ENCODE assay signal across 1 cellular context in genomic region chr5:179504600-179505396, GRCh38.
TF ChIP-seq lines count a peak whose summit lies in the region.

No MANE protein-coding gene starts in this region.

TF ChIP-seq in HepG2, 621 proteins besides CTCF, POLR2A, EP300 and RAD21 (continued from another document and continues in another):
- TF ChIP-seq ARID4A (CRISPR knock-in tag; IDR thresholded peaks at IDR 0.05; ENCODE audit: borderline replicate concordance) (peak; percentile 61; the same call in 1 of the 2 replicates), ARNT2 (CRISPR knock-in tag; IDR thresholded peaks at IDR 0.05; ENCODE audit: low read depth) (no peak), ZFY (CRISPR knock-in tag; IDR thresholded peaks at IDR 0.05) (no peak; the same call in none of the 2 replicates), SOX5 (CRISPR knock-in tag; IDR thresholded peaks at IDR 0.05; ENCODE audit: borderline replicate concordance) (peak; percentile 79; the same call in 1 of the 2 replicates), ZNF251 (CRISPR knock-in tag; IDR thresholded peaks at IDR 0.05) (no peak), ZSCAN29 (CRISPR knock-in tag; conservative IDR thresholded peaks at IDR 0.05) (no peak), ZNF629 (CRISPR knock-in tag; conservative IDR thresholded peaks at IDR 0.05) (peak; percentile 7; the same call in 1 of the 2 replicates), MXI1 (IDR thresholded peaks at IDR 0.05; ENCODE audit: borderline replicate concordance, low read depth, low read length) (0 out of 3 replicates have a peak, but pooled peaks have one; percentile 36), ZSCAN9 (CRISPR knock-in tag; IDR thresholded peaks at IDR 0.05; ENCODE audit: borderline replicate concordance) (no peak; the same call in 1 of the 2 replicates), MEIS1 (CRISPR knock-in tag; IDR thresholded peaks at IDR 0.05; ENCODE audit: borderline replicate concordance) (no peak), TERF1 (CRISPR knock-in tag; IDR thresholded peaks at IDR 0.05) (no peak), ASH2L (IDR thresholded peaks at IDR 0.05; ENCODE audit: insufficient read length, low read depth, low read length) (peak; percentile 78), FOSL2 (CRISPR knock-in tag; IDR thresholded peaks at IDR 0.05) (peak; percentile 16; the same call in 1 of the 2 replicates), DNMT3B (CRISPR knock-in tag; conservative IDR thresholded peaks at IDR 0.05) (no peak), ZKSCAN8 (CRISPR knock-in tag; IDR thresholded peaks at IDR 0.05; ENCODE audit: borderline replicate concordance) (0 out of 2 replicates have a peak, but pooled peaks have one; percentile 25), KDM5A (IDR thresholded peaks at IDR 0.05; ENCODE audit: borderline replicate concordance, low read length) (no peak; the same call in 1 of the 2 replicates), NONO (IDR thresholded peaks at IDR 0.05) (no peak), NONO (CRISPR knock-in tag; conservative IDR thresholded peaks at IDR 0.05) (peak; percentile 21; the same call in 1 of the 2 replicates), GPN1 (CRISPR knock-in tag; IDR thresholded peaks at IDR 0.05; ENCODE audit: borderline replicate concordance) (no peak), KLF12 (CRISPR knock-in tag; IDR thresholded peaks at IDR 0.05; ENCODE audit: borderline replicate concordance) (no peak; the same call in 1 of the 2 replicates), MXD1 (CRISPR knock-in tag; IDR thresholded peaks at IDR 0.05) (no peak), ZFP36L2 (CRISPR knock-in tag; IDR thresholded peaks at IDR 0.05) (no peak), ZNF292 (CRISPR knock-in tag; IDR thresholded peaks at IDR 0.05; ENCODE audit: borderline replicate concordance, low read depth) (no peak; the same call in 1 of the 2 replicates), ZNF260 (CRISPR knock-in tag; IDR thresholded peaks at IDR 0.05; ENCODE audit: borderline replicate concordance, low read depth) (no peak), MLX (CRISPR knock-in tag; IDR thresholded peaks at IDR 0.05) (peak; percentile 38; the same call in 1 of the 2 replicates), EZH2 (conservative IDR thresholded peaks at IDR 0.05; ENCODE audit: low read depth, low read length) (no peak), PPARG (CRISPR knock-in tag; conservative IDR thresholded peaks at IDR 0.05) (0 out of 2 replicates have a peak, but pooled peaks have one; percentile 8), HMG20A (CRISPR knock-in tag; IDR thresholded peaks at IDR 0.05; ENCODE audit: borderline replicate concordance) (peak; percentile 27; the same call in 1 of the 2 replicates)
- TF ChIP-seq, protein P1, sequence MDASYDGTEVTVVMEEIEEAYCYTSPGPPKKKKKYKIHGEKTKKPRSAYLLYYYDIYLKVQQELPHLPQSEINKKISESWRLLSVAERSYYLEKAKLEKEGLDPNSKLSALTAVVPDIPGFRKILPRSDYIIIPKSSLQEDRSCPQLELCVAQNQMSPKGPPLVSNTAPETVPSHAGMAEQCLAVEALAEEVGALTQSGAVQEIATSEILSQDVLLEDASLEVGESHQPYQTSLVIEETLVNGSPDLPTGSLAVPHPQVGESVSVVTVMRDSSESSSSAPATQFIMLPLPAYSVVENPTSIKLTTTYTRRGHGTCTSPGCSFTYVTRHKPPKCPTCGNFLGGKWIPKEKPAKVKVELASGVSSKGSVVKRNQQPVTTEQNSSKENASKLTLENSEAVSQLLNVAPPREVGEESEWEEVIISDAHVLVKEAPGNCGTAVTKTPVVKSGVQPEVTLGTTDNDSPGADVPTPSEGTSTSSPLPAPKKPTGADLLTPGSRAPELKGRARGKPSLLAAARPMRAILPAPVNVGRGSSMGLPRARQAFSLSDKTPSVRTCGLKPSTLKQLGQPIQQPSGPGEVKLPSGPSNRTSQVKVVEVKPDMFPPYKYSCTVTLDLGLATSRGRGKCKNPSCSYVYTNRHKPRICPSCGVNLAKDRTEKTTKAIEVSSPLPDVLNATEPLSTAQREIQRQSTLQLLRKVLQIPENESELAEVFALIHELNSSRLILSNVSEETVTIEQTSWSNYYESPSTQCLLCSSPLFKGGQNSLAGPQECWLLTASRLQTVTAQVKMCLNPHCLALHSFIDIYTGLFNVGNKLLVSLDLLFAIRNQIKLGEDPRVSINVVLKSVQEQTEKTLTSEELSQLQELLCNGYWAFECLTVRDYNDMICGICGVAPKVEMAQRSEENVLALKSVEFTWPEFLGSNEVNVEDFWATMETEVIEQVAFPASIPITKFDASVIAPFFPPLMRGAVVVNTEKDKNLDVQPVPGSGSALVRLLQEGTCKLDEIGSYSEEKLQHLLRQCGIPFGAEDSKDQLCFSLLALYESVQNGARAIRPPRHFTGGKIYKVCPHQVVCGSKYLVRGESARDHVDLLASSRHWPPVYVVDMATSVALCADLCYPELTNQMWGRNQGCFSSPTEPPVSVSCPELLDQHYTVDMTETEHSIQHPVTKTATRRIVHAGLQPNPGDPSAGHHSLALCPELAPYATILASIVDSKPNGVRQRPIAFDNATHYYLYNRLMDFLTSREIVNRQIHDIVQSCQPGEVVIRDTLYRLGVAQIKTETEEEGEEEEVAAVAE (CRISPR knock-in tag; IDR thresholded peaks at IDR 0.05; ENCODE audit: borderline replicate concordance), result no peak
- TF ChIP-seq, protein P2, sequence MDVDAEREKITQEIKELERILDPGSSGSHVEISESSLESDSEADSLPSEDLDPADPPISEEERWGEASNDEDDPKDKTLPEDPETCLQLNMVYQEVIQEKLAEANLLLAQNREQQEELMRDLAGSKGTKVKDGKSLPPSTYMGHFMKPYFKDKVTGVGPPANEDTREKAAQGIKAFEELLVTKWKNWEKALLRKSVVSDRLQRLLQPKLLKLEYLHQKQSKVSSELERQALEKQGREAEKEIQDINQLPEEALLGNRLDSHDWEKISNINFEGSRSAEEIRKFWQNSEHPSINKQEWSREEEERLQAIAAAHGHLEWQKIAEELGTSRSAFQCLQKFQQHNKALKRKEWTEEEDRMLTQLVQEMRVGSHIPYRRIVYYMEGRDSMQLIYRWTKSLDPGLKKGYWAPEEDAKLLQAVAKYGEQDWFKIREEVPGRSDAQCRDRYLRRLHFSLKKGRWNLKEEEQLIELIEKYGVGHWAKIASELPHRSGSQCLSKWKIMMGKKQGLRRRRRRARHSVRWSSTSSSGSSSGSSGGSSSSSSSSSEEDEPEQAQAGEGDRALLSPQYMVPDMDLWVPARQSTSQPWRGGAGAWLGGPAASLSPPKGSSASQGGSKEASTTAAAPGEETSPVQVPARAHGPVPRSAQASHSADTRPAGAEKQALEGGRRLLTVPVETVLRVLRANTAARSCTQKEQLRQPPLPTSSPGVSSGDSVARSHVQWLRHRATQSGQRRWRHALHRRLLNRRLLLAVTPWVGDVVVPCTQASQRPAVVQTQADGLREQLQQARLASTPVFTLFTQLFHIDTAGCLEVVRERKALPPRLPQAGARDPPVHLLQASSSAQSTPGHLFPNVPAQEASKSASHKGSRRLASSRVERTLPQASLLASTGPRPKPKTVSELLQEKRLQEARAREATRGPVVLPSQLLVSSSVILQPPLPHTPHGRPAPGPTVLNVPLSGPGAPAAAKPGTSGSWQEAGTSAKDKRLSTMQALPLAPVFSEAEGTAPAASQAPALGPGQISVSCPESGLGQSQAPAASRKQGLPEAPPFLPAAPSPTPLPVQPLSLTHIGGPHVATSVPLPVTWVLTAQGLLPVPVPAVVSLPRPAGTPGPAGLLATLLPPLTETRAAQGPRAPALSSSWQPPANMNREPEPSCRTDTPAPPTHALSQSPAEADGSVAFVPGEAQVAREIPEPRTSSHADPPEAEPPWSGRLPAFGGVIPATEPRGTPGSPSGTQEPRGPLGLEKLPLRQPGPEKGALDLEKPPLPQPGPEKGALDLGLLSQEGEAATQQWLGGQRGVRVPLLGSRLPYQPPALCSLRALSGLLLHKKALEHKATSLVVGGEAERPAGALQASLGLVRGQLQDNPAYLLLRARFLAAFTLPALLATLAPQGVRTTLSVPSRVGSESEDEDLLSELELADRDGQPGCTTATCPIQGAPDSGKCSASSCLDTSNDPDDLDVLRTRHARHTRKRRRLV (CRISPR knock-in tag; IDR thresholded peaks at IDR 0.05), result peak; percentile 49; the same call in 1 of the 2 replicates
- TF ChIP-seq, protein P3, sequence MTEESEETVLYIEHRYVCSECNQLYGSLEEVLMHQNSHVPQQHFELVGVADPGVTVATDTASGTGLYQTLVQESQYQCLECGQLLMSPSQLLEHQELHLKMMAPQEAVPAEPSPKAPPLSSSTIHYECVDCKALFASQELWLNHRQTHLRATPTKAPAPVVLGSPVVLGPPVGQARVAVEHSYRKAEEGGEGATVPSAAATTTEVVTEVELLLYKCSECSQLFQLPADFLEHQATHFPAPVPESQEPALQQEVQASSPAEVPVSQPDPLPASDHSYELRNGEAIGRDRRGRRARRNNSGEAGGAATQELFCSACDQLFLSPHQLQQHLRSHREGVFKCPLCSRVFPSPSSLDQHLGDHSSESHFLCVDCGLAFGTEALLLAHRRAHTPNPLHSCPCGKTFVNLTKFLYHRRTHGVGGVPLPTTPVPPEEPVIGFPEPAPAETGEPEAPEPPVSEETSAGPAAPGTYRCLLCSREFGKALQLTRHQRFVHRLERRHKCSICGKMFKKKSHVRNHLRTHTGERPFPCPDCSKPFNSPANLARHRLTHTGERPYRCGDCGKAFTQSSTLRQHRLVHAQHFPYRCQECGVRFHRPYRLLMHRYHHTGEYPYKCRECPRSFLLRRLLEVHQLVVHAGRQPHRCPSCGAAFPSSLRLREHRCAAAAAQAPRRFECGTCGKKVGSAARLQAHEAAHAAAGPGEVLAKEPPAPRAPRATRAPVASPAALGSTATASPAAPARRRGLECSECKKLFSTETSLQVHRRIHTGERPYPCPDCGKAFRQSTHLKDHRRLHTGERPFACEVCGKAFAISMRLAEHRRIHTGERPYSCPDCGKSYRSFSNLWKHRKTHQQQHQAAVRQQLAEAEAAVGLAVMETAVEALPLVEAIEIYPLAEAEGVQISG (CRISPR knock-in tag; IDR thresholded peaks at IDR 0.05), result peak; percentile 71
- TF ChIP-seq, protein P4, sequence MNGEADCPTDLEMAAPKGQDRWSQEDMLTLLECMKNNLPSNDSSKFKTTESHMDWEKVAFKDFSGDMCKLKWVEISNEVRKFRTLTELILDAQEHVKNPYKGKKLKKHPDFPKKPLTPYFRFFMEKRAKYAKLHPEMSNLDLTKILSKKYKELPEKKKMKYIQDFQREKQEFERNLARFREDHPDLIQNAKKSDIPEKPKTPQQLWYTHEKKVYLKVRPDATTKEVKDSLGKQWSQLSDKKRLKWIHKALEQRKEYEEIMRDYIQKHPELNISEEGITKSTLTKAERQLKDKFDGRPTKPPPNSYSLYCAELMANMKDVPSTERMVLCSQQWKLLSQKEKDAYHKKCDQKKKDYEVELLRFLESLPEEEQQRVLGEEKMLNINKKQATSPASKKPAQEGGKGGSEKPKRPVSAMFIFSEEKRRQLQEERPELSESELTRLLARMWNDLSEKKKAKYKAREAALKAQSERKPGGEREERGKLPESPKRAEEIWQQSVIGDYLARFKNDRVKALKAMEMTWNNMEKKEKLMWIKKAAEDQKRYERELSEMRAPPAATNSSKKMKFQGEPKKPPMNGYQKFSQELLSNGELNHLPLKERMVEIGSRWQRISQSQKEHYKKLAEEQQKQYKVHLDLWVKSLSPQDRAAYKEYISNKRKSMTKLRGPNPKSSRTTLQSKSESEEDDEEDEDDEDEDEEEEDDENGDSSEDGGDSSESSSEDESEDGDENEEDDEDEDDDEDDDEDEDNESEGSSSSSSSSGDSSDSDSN (CRISPR knock-in tag; IDR thresholded peaks at IDR 0.05), result no peak
